Comparison of ENCODE assay signal across 11 cellular contexts in the genomic region with DNA sequence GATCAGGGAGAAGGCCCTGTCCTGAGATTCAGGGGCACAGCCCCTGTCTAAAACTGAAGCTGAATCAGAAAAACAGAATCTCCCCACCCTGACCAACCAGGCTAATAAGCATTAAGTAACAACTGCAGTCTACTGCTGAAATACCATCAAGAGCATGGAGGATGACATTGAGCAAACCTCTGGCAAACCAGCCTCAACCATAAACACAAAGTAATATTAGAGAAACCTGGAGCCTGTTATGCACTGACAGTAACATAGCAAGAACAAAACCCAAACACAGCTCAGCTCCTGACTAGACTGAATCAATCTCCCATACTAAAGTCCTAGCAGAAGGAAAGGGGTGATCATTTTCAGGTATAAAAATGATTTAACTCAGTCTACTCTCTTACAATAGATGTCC. TPM values are rescaled to one million over a fixed set of nuclear protein-coding genes. Genes with fewer than 3 reads are reported as not detected.
"Had no signal": no experiment of that assay in that cellular context is flagged by ENCODE, and none has a peak within 500 bp of the region (broad histone marks: within the 10 kb centered on the region; RNA-seq: fewer than 3 reads in every experiment).

No MANE protein-coding gene starts in this region.

- DNase-seq: GM23248, GOT3, H7, H9, HCEC 1CT, HFFc6 had no signal

- H3K4me1 ChIP-seq: HAP-1 had no signal

- H3K4me2 ChIP-seq: GM23338 had no signal

- H3K9me3 ChIP-seq: HAP-1 had no signal

- H3K27ac Mint-ChIP-seq: GM23338, H9, HFFc6 had no signal

- ATAC-seq: GM23338, HCT116 had no signal

- H3K4me1 Mint-ChIP-seq: GM23338, H9 had no signal

- H3K4me3 ChIP-seq: GM23248, GM23338, HAP-1 had no signal

- H3K9me3 Mint-ChIP-seq: HFFc6 had no signal

- H3K27ac ChIP-seq: GM23248 had no signal

- H3K9ac ChIP-seq: GM23248 had no signal

- H3K4me3 Mint-ChIP-seq: GM23338, H9, HFFc6 had no signal

- H3K36me3 ChIP-seq: HAP-1 had no signal

RNA-seq across cellular contexts. Expression of a gene that starts 24.8 kb away (rescaled TPM):
- total RNA-seq: GM23248, GM23338, H1, H4, H7, H9, HFFc6 had no signal
- polyA plus RNA-seq: GM23248, GM23338, H1 had no signal

RNA-seq across cellular contexts. Expression of a gene that starts 43.6 kb away (rescaled TPM):
- total RNA-seq: GM23248, GM23338, H1, H4, H7, H9, HFFc6 had no signal
- polyA plus RNA-seq: GM23248, GM23338, H1 had no signal
